Comparison of ENCODE assay signal across 9 cellular contexts in genomic region chr2:55961318-55961911, GRCh38. TPM values are rescaled to one million over a fixed set of nuclear protein-coding genes. Genes with fewer than 3 reads are reported as not detected.
DNase-seq lines count a peak whose midpoint lies in the region; ATAC-seq and TF ChIP-seq lines count a peak whose summit lies in the region.
"Had no signal": no experiment of that assay in that cellular context is flagged by ENCODE, and none has a peak within 500 bp of the region (broad histone marks: within the 10 kb centered on the region; RNA-seq: fewer than 3 reads in every experiment).

No MANE protein-coding gene starts in this region.

- H3K4me1 ChIP-seq in tibial nerve = peaks cover 0 to 22% (median 4%) of the 10 kb centered on the region in 4 donors

- H3K36me3 ChIP-seq in tibial nerve = no peaks in the 10 kb centered on the region

- H3K27ac ChIP-seq in VCaP (no peak overlapping the region), tibial nerve (no peak overlapping the region)

- TF ChIP-seq EP300 in tibial nerve (IDR thresholded peaks at IDR 0.05) = no peak

- 19 to 24% methylated on average over 3 of the region's 3 CpGs for WGBS in tibial nerve, 2 donors

- ATAC-seq in GM18868 (IDR thresholded peaks at IDR 0.05; ENCODE audit: unreplicated experiment) (peak; percentile 62), GM19455 (IDR thresholded peaks at IDR 0.05; ENCODE audit: unreplicated experiment) (no peak), HG02610 (IDR thresholded peaks at IDR 0.05; ENCODE audit: unreplicated experiment) (no peak)
- ATAC-seq: mucosa of descending colon had no signal

- no peaks in the 10 kb centered on the region for H3K9me3 ChIP-seq in tibial nerve
- H3K9me3 ChIP-seq: mucosa of descending colon had no signal

- peak; percentile 72 for DNase-seq in Ammon's horn (ENCODE audit: low spot score)
- DNase-seq in NAMALWA (ENCODE audit: low spot score) = peak; percentile 79
- peak; percentile 8 for DNase-seq in hepatic stellate cell (ENCODE audit: low spot score)
- peak in 1 of 2 donors; percentile 52 for DNase-seq in tibial nerve (ENCODE audit: low spot score in 2 of 2)

- TF ChIP-seq CTCF in VCaP (conservative IDR thresholded peaks at IDR 0.05) = peak; percentile 81
- peak; percentile 17 to 59 (median 56) for TF ChIP-seq CTCF in tibial nerve (IDR thresholded peaks at IDR 0.05)

- TF ChIP-seq POLR2A in tibial nerve (IDR thresholded peaks at IDR 0.05) = no peak

- H3K27me3 ChIP-seq in tibial nerve = no peaks in the 10 kb centered on the region

- no peak overlapping the region for H3K4me3 ChIP-seq in tibial nerve
- H3K4me3 ChIP-seq: mucosa of descending colon had no signal

RNA-seq across cellular contexts. Expression of gene EFEMP1, which starts 37.8 kb away (rescaled TPM):
- 100 to 1,000 TPM; 113 to 253 (median 137) TPM for total RNA-seq in tibial nerve
